29 cellular contexts compared by ENCODE assay signal in the genomic region with DNA sequence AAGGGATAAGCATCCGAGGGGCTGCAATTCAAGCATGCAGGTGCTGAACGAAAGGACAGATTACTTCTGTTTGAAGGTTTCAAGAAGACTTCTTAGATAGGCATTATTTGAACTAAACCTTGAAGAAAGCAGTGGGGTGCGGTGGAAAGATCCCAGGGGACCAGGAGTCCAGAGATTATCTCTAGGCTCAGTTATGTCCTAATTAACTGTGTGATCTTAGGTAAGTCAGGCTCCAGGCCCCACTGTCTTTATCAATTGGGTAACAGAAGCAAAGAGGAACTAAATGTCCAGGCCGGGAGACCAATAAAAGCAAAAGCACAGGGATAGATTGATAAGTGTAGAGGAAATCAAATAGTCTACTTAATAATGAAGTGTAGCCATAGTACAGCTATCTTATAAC.
"Had no signal": no experiment of that assay in that cellular context is flagged by ENCODE, and none has a peak within 500 bp of the region (broad histone marks: within the 10 kb centered on the region; RNA-seq: fewer than 3 reads in every experiment).

No MANE protein-coding gene starts in this region.

- H3K4me3 ChIP-seq: left lung, lower lobe of right lung, pancreas, prostate gland, skin epidermis, spleen, suprapubic skin, thoracic aorta, tibial artery, upper lobe of right lung had no signal

- H3K27ac Mint-ChIP-seq: immature natural killer cell; naive thymus-derived CD8-positive, alpha-beta T cell; stimulated activated naive CD8-positive, alpha-beta T cell treated with anti-CD3 and anti-CD28 coated beads, Interleukin-15, Interleukin-2, amounts not matched to agents 100 ng/mL and 50 ng/mL, for 24 hours had no signal

- H3K9me3 ChIP-seq: left lung, lower lobe of right lung, pancreas, prostate gland, spleen, suprapubic skin, thoracic aorta, tibial artery, upper lobe of right lung had no signal

- H3K9me3 Mint-ChIP-seq: naive thymus-derived CD8-positive, alpha-beta T cell; neural crest cell; stimulated activated naive CD8-positive, alpha-beta T cell treated with anti-CD3 and anti-CD28 coated beads, Interleukin-15, Interleukin-2, amounts not matched to agents 100 ng/mL and 50 ng/mL, for 24 hours had no signal

- H3K4me1 Mint-ChIP-seq: immature natural killer cell; naive thymus-derived CD8-positive, alpha-beta T cell had no signal

- H3K27me3 ChIP-seq: left lung, pancreas, spleen, suprapubic skin, tibial artery, upper lobe of right lung had no signal

- H3K4me3 Mint-ChIP-seq: naive thymus-derived CD8-positive, alpha-beta T cell; nephron; neural crest cell; stimulated activated naive CD8-positive, alpha-beta T cell treated with anti-CD3 and anti-CD28 coated beads, Interleukin-15, Interleukin-2, amounts not matched to agents 100 ng/mL and 50 ng/mL, for 24 hours had no signal

- H3K36me3 ChIP-seq: left lung, lower lobe of right lung, pancreas, prostate gland, spleen, suprapubic skin, thoracic aorta, tibial artery, upper lobe of right lung had no signal

- H3K4me1 ChIP-seq: left lung, lower lobe of right lung, pancreas, prostate gland, spleen, upper lobe of right lung had no signal

- FAIRE-seq: islet of Langerhans, kidney, pancreas, urothelium cell line had no signal

- H3K36me3 Mint-ChIP-seq: immature natural killer cell; naive thymus-derived CD8-positive, alpha-beta T cell had no signal

- DNase-seq: hypothalamus; immature natural killer cell; kidney; left colon; left lung; lower lobe of right lung; mammary epithelial cell; mesenchymal stem cell; naive thymus-derived CD8-positive, alpha-beta T cell; nucleus accumbens; pancreas; posterior cingulate gyrus; retina; right cardiac atrium; spleen; stimulated activated CD4-positive, alpha-beta T cell treated with anti-CD3 and anti-CD28 coated beads, Interleukin-2, amount 100 ng/mL, for 48 hours; stimulated activated CD4-positive, alpha-beta T cell treated with anti-CD3 and anti-CD28 coated beads, Interleukin-4, amount 100 ng/mL, for 4 hours; stimulated activated naive CD4-positive, alpha-beta T cell; tibial artery; upper lobe of right lung had no signal

- H3K27ac ChIP-seq: left lung, lower lobe of right lung, pancreas, prostate gland, skin epidermis, spleen, suprapubic skin, thoracic aorta, tibial artery, upper lobe of right lung had no signal
